Comparison of ENCODE assay signal across 1 cellular context in the genomic region with DNA sequence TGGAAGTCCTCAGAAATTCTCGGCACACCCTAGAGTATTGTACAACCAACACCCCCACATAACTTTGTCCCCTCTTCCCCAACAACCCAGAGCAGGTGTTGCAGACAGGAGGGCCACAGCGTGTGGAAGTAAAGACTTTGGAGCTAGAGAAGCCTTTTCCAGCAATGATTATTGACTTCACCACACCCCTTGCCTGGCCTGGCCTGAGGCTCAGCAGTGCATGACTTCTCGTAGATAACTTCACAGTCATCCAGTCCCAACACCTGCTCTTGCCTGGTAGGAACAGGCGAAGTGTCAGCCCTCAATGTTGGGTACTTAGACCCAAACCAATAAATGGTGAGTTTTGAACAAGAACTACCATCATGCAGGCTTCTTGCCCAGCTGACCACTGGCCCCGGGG.
TF ChIP-seq lines count a peak whose summit lies in the region.

No MANE protein-coding gene starts in this region.

TF ChIP-seq in K562, 482 proteins besides CTCF, POLR2A, EP300 and RAD21 (continued from another document):
- TF ChIP-seq, protein P1, sequence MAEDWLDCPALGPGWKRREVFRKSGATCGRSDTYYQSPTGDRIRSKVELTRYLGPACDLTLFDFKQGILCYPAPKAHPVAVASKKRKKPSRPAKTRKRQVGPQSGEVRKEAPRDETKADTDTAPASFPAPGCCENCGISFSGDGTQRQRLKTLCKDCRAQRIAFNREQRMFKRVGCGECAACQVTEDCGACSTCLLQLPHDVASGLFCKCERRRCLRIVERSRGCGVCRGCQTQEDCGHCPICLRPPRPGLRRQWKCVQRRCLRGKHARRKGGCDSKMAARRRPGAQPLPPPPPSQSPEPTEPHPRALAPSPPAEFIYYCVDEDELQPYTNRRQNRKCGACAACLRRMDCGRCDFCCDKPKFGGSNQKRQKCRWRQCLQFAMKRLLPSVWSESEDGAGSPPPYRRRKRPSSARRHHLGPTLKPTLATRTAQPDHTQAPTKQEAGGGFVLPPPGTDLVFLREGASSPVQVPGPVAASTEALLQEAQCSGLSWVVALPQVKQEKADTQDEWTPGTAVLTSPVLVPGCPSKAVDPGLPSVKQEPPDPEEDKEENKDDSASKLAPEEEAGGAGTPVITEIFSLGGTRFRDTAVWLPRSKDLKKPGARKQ (CRISPR knock-in tag; IDR thresholded peaks at IDR 0.05) = no peak
